In genomic region chr1:30419246-30419720, GRCh38 we compare ENCODE assay signal across 25 cellular contexts.
"Had no signal": no experiment of that assay in that cellular context is flagged by ENCODE, and none has a peak within 500 bp of the region (broad histone marks: within the 10 kb centered on the region; RNA-seq: fewer than 3 reads in every experiment).

No MANE protein-coding gene starts in this region.

- ATAC-seq: activated naive CD4-positive, alpha-beta T cell treated with anti-CD3 and anti-CD28 coated beads, Interleukin-2, amount 50 U/mL, for 72 hours; effector memory CD8-positive, alpha-beta T cell; left ventricle myocardium superior; naive thymus-derived CD8-positive, alpha-beta T cell; stimulated activated naive CD8-positive, alpha-beta T cell treated with anti-CD3 and anti-CD28 coated beads, Interleukin-15, Interleukin-2, amounts not matched to agents 100 U/mL and 50 U/mL, for 24 hours had no signal

- H3K4me1 Mint-ChIP-seq: naive thymus-derived CD8-positive, alpha-beta T cell had no signal

- H3K9me3 Mint-ChIP-seq: activated naive CD4-positive, alpha-beta T cell treated with anti-CD3 and anti-CD28 coated beads, Interleukin-2, amount 50 U/mL, for 72 hours; effector memory CD8-positive, alpha-beta T cell had no signal

- H3K27me3 ChIP-seq: adrenal gland, cardiac muscle cell had no signal

- DNase-seq: activated CD4-positive, alpha-beta T cell treated with anti-CD3 and anti-CD28 coated beads for 1 hour; activated CD4-positive, alpha-beta T cell treated with anti-CD3 and anti-CD28 coated beads, Interleukin-2, amount 50 U/mL, for 48 hours; activated gamma-delta T cell treated with Interleukin-2 at 50 U/mL for 16 hours; dermis blood vessel endothelial cell; effector memory CD8-positive, alpha-beta T cell; foreskin fibroblast; glutamatergic neuron; hippocampal formation; kidney; left ventricle myocardium superior; mesendoderm; naive thymus-derived CD8-positive, alpha-beta T cell; retina; stimulated activated CD4-positive, alpha-beta T cell treated with anti-CD3 and anti-CD28 coated beads, Interleukin-12 subunit alpha, Interleukin-12 subunit beta, amount 100 ng/mL, for 4 hours; stimulated activated CD4-positive, alpha-beta T cell treated with anti-CD3 and anti-CD28 coated beads, Interleukin-1b, Interleukin-23, amount 100 ng/mL, for 48 hours; stimulated activated naive CD8-positive, alpha-beta T cell treated with anti-CD3 and anti-CD28 coated beads, Interleukin-15, Interleukin-2, amounts not matched to agents 100 U/mL and 50 U/mL, for 24 hours; substantia nigra; SW 1271; T-helper 2 cell; tibial artery; WERI-Rb-1 had no signal

- H3K4me3 Mint-ChIP-seq: effector memory CD8-positive, alpha-beta T cell; naive thymus-derived CD8-positive, alpha-beta T cell had no signal

- FAIRE-seq: astrocyte, kidney had no signal

- H3K36me3 Mint-ChIP-seq: activated naive CD4-positive, alpha-beta T cell treated with anti-CD3 and anti-CD28 coated beads, Interleukin-2, amount 50 U/mL, for 72 hours; naive thymus-derived CD8-positive, alpha-beta T cell had no signal

- H3K4me3 ChIP-seq: adrenal gland, cardiac muscle cell, tibial artery had no signal

- H3K36me3 ChIP-seq: adrenal gland, cardiac muscle cell, tibial artery, WERI-Rb-1 had no signal

- H3K27ac Mint-ChIP-seq: effector memory CD8-positive, alpha-beta T cell; naive thymus-derived CD8-positive, alpha-beta T cell had no signal
